In genomic region chr14:96363751-96364336, GRCh38 we compare ENCODE assay signal across 1 cellular context.
A peak's percentile ranks its signal among the peaks of the same experiment; 100 is the strongest.
TF ChIP-seq lines count a peak whose summit lies in the region.

No MANE protein-coding gene starts in this region.

TF ChIP-seq in GM12878, 131 proteins besides CTCF, POLR2A, EP300 and RAD21:
- peak; percentile 5; the same call in 1 of the 2 replicates for TF ChIP-seq GATAD2B (conservative IDR thresholded peaks at IDR 0.05; ENCODE audit: low read depth)
- TF ChIP-seq POLR2AphosphoS2 (IDR thresholded peaks at IDR 0.05; ENCODE audit: low read depth, low read length) = no peak
- TF ChIP-seq SIX5 (IDR thresholded peaks at IDR 0.05; ENCODE audit: low read depth, low read length, severe bottlenecking) = no peak
- TF ChIP-seq CREB1 (IDR thresholded peaks at IDR 0.05; ENCODE audit: low read depth) = no peak
- peak; percentile 6; the same call in 1 of the 2 replicates for TF ChIP-seq PML (IDR thresholded peaks at IDR 0.05; ENCODE audit: low read length)
- peak; percentile 25; the same call in 1 of the 2 replicates for TF ChIP-seq RB1 (IDR thresholded peaks at IDR 0.05; ENCODE audit: borderline replicate concordance)
- peak; percentile 4; the same call in 1 of the 2 replicates for TF ChIP-seq TAF1 (IDR thresholded peaks at IDR 0.05; ENCODE audit: borderline replicate concordance, low read depth, low read length)
- TF ChIP-seq NFXL1 (IDR thresholded peaks at IDR 0.05; ENCODE audit: borderline replicate concordance) = no peak
- TF ChIP-seq CHD2 (IDR thresholded peaks at IDR 0.05; ENCODE audit: borderline replicate concordance, low read depth, low read length) = no peak
